Comparison of ENCODE assay signal across 7 cellular contexts in the genomic region with DNA sequence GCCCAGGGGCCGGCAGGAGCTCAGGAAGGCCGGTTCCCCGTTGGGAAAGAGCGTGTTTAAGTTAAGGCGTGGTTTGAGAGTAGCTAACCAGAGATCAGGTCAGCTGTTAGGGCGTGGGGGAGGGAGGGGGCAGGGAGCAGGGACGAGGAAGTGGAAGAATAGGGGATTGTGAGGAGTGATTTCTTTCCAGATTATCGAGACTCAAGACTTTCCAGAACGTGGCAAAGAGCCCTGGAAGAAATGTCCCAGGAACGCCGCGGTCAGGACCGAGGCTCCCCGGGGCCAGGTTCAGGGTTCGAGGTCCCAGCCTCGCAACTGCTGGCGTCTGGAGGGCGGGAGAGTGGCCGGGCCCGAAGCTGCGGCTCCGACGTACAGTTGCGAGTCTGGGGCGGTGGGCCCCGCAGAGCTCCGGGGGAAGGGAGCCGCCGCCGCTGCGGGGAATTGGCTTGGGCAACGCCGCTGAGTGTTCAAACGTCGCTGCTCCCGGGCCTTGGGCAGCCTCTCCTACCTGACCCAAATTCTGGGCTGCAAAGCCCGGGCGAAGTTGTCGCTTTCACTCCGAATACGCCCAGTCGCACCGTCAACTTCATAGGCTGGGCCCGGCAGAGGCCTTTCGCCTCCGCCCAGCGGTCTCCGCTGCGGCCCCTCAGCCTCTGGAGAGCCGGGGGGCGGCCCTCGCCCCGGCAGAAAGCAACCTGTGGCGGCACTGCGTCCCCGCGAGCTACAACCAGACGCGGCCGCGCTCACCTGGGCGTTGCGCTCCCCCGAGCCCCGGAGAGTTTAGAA. TPM values are rescaled to one million over a fixed set of nuclear protein-coding genes. Genes with fewer than 3 reads are reported as not detected.
DNase-seq lines count a peak whose midpoint lies in the region; ATAC-seq, FAIRE-seq and TF ChIP-seq lines count a peak whose summit lies in the region.

No MANE protein-coding gene starts in this region.

- H3K36me3 ChIP-seq in Panc1 (ENCODE audit: control insufficient read depth, insufficient read depth, low read length): no peaks in the 10 kb centered on the region
- H3K36me3 ChIP-seq in psoas muscle (ENCODE audit: insufficient read depth in 1 of 2, low read depth in 1 of 2): no peaks in the 10 kb centered on the region

- 7 to 18% (median 16%) methylated on average over 56 to 65 of the region's 65 CpGs for WGBS in psoas muscle, 3 donors

- no TSS peak for BruUV-seq in Panc1 (replicated peaks; lab: Mats Ljungman, UMichigan)

- intact Hi-C loops in Panc1 (cut with micrococcal nuclease; ENCODE audit: unreplicated experiment) (no loop called here), psoas muscle (cut with DNase I) (no loop called here), dorsolateral prefrontal cortex (cut with DNase I) (no loop called here)

- peaks cover 16% of the 10 kb centered on the region for H3K27me3 ChIP-seq in Panc1 (ENCODE audit: control insufficient read depth, insufficient read depth, low read length)
- peaks cover 5 to 87% (median 44%) of the 10 kb centered on the region in 3 donors for H3K27me3 ChIP-seq in psoas muscle (ENCODE audit: insufficient read depth in 3 of 3, low read length in 2 of 3)
- peaks cover 12 to 75% (median 65%) of the 10 kb centered on the region in 45 donors for H3K27me3 ChIP-seq in dorsolateral prefrontal cortex

- ATAC-seq in Panc1 (peak; percentile 65), psoas muscle (peak in 2 of 4 donors; percentile 19 to 31), HG02981 (IDR thresholded peaks at IDR 0.05; ENCODE audit: unreplicated experiment) (no peak)

- DNase-seq in GM19239 (ENCODE audit: insufficient read length, low spot score) (peak; percentile 56), Panc1 (ENCODE audit: low read depth, low spot score) (no peak), fibroblast of villous mesenchyme (ENCODE audit: low read depth) (no peak), psoas muscle (no peak), dorsolateral prefrontal cortex (no peak), globus pallidus (ENCODE audit: low spot score) (no peak)

- CTCF ChIA-PET in Panc1 (lab: Charles Lee): interaction anchor here (0.5 kb wide), 1 partner anchor 214 kb away, joined by 5 read pairs; no protein-coding TSS in a partner anchor

- H3K27ac ChIP-seq in Panc1 (ENCODE audit: low read length): peak overlapping the region; percentile 70
- no peak overlapping the region for H3K27ac ChIP-seq in psoas muscle
- no peak overlapping the region for H3K27ac ChIP-seq in dorsolateral prefrontal cortex

- H3K9me3 ChIP-seq in Panc1 (ENCODE audit: control insufficient read depth, insufficient read depth, low read depth, low read length): no peaks in the 10 kb centered on the region
- no peaks in the 10 kb centered on the region for H3K9me3 ChIP-seq in psoas muscle

- TF ChIP-seq CTCF in Panc1 (IDR thresholded peaks at IDR 0.05) (no peak), fibroblast of villous mesenchyme (IDR thresholded peaks at IDR 0.05; ENCODE audit: insufficient read depth, low read depth, low read length) (no peak), psoas muscle (IDR thresholded peaks at IDR 0.05) (no peak), dorsolateral prefrontal cortex (IDR thresholded peaks at IDR 0.05 in 54 of 56, conservative IDR thresholded peaks at IDR 0.05 in 2 of 56; ENCODE audit: low read depth in 1 of 56, partially characterized antibody in 56 of 56) (no peak)

- peak overlapping the region; percentile 52 to 72 for H3K4me3 ChIP-seq in Panc1 (ENCODE audit: low read depth in 2 of 2, low read length in 2 of 2)
- peak overlapping the region; percentile 31 for H3K4me3 ChIP-seq in fibroblast of villous mesenchyme (ENCODE audit: low read depth, low read length)
- peak overlapping the region; percentile 60 for H3K4me3 ChIP-seq in psoas muscle
- peak overlapping the region in 24 of 59 donors; percentile 2 to 51 (median 19) for H3K4me3 ChIP-seq in dorsolateral prefrontal cortex

- POLR2A ChIA-PET in Panc1 (lab: Charles Lee): interaction anchor here (0.6 kb wide), 1 partner anchor 90 kb away, joined by 3 read pairs; no protein-coding TSS in a partner anchor

- FAIRE-seq in GM19239 (lab: Jason Lieb, UNC): no peak

- in situ Hi-C loops in Panc1 (cut with HindIII; ENCODE audit: low pct_unique_long_range_greater_than_20kb, low sequenced_read_pairs): no loop called here

- H3K4me1 ChIP-seq in Panc1 (ENCODE audit: control insufficient read depth, insufficient read depth, low read length) (no peaks in the 10 kb centered on the region), psoas muscle (peaks cover 26% of the 10 kb centered on the region)

RNA-seq across cellular contexts. Expression of a gene that starts 9.5 kb away (rescaled TPM):
- 0.51 TPM for total RNA-seq in Panc1 (2021; ENCODE audit: unreplicated experiment)
- polyA plus RNA-seq in Panc1 (2012; ENCODE audit: insufficient read length): 1.2 TPM
- 0.64 TPM in 1 of 2 replicates, not detected in the other for total RNA-seq in fibroblast of villous mesenchyme
- not detected for total RNA-seq in psoas muscle
- polyA plus RNA-seq in psoas muscle: not detected
- 1 to 10 TPM in 2 of 120 experiments, under 1 TPM in 35, not detected in 83; 0.29 to 1.3 (median 0.46) TPM for total RNA-seq in dorsolateral prefrontal cortex

RNA-seq across cellular contexts. Expression of a gene that starts 34.8 kb away (rescaled TPM):
- total RNA-seq in Panc1 (2021; ENCODE audit: unreplicated experiment): 159 TPM
- polyA plus RNA-seq in Panc1 (2012; ENCODE audit: insufficient read length): 146 TPM
- total RNA-seq in fibroblast of villous mesenchyme: 85.7 and 114 TPM in 2 replicates
- 100 to 1,000 TPM; 258 to 315 (median 279) TPM for total RNA-seq in psoas muscle
- 100 to 1,000 TPM; 257 to 368 (median 276) TPM for polyA plus RNA-seq in psoas muscle
- total RNA-seq in dorsolateral prefrontal cortex: 100 to 1,000 TPM in 4 of 120 experiments, 10 to 100 TPM in 116; 50.8 to 118 (median 77.6) TPM
